8 cellular contexts compared by ENCODE assay signal in genomic region chr20:32052090-32052791, GRCh38. TPM values are rescaled to one million over a fixed set of nuclear protein-coding genes. Genes with fewer than 3 reads are reported as not detected.
DNase-seq lines count a peak whose midpoint lies in the region; ATAC-seq and TF ChIP-seq lines count a peak whose summit lies in the region.

HCK (plus strand) TSS chr20:32052242.

- 0% methylated on average over 17 of the region's 58 CpGs for WGBS in esophagus muscularis mucosa
- WGBS in trophoblast cell (ENCODE audit: extremely low coverage, insufficient coverage, insufficient read length): no CpG with 5 or more reads among the region's 58 CpGs

- TF ChIP-seq POLR2A in NB4 (IDR thresholded peaks at IDR 0.05; ENCODE audit: extremely low read depth, insufficient read length): no peak
- TF ChIP-seq POLR2A in esophagus muscularis mucosa (IDR thresholded peaks at IDR 0.05; ENCODE audit: low read depth): no peak

- intact Hi-C loops in esophagus muscularis mucosa (cut with DNase I): no loop called here

- no peak within 1 kb of the TSS for H2BK12ac ChIP-seq in trophoblast cell (ENCODE audit: low read length)

- TF ChIP-seq EP300 in esophagus muscularis mucosa (IDR thresholded peaks at IDR 0.05): no peak

- no peak within 1 kb of the TSS for H3K4ac ChIP-seq in trophoblast cell (ENCODE audit: low read depth, low read length)

- peak within 1 kb of the TSS; percentile 87 for H3K4me3 ChIP-seq in GM12864 (ENCODE audit: low read depth, low read length)
- peak within 1 kb of the TSS; percentile 25 for H3K4me3 ChIP-seq in NB4 (ENCODE audit: low read depth, low read length)
- H3K4me3 ChIP-seq in esophagus muscularis mucosa: peak within 1 kb of the TSS; percentile 40 to 53 (median 42)
- H3K4me3 ChIP-seq in trophoblast cell (ENCODE audit: low read depth, low read length): no peak within 1 kb of the TSS

- no peak within 1 kb of the TSS for H2BK120ac ChIP-seq in trophoblast cell (ENCODE audit: insufficient read depth, low read length, poor library complexity)

- peaks cover 0 to 92% (median 22%) of the 10 kb centered on the region in 4 donors for H3K27me3 ChIP-seq in esophagus muscularis mucosa
- peaks cover 40% of the 10 kb centered on the region for H3K27me3 ChIP-seq in trophoblast cell (ENCODE audit: insufficient read depth, low read length)

- H4K12ac ChIP-seq in trophoblast cell (ENCODE audit: low read depth, low read length): no peak within 1 kb of the TSS

- no peak within 1 kb of the TSS for H4K8ac ChIP-seq in trophoblast cell (ENCODE audit: low read depth, low read length)

- H2AK5ac ChIP-seq in trophoblast cell (ENCODE audit: low read length): no peak within 1 kb of the TSS

- no peak within 1 kb of the TSS for H4K91ac ChIP-seq in trophoblast cell (ENCODE audit: low read depth, low read length)

- H3K23ac ChIP-seq in trophoblast cell (ENCODE audit: low read length): no peak within 1 kb of the TSS

- H2AFZ ChIP-seq in trophoblast cell (ENCODE audit: insufficient read depth, low read length, poor library complexity): peak within 1 kb of the TSS; percentile 18

- H3K4me1 ChIP-seq in esophagus muscularis mucosa (peaks cover 9 to 22% (median 15%) of the 10 kb centered on the region in 4 donors), trophoblast cell (ENCODE audit: control insufficient read depth in 1 of 2, insufficient read depth in 2 of 2, low read length in 2 of 2) (peaks cover 6% of the 10 kb centered on the region in 2 experiments)

- H3K14ac ChIP-seq in trophoblast cell (ENCODE audit: low read length): no peak within 1 kb of the TSS

- H3K4me2 ChIP-seq in trophoblast cell (ENCODE audit: low read length): peak within 1 kb of the TSS; percentile 44

- DNase-seq in GM12864 (ENCODE audit: low read depth) (no peak), NB4 (ENCODE audit: low read depth) (peak; percentile 64), esophagus muscularis mucosa (ENCODE audit: extremely low spot score) (no peak), trophoblast cell (peak in 1 of 2 donors; percentile 41), anterior cingulate cortex (lab: John Stamatoyannopoulos, UW) (no peak)
- no peak for DNase-seq in effector CD4-positive, alpha-beta T cell

- ATAC-seq in GM18907 (IDR thresholded peaks at IDR 0.05; ENCODE audit: unreplicated experiment): no peak
- no peak for ATAC-seq in GM21723 (IDR thresholded peaks at IDR 0.05; ENCODE audit: unreplicated experiment)

- no peak within 1 kb of the TSS for H2BK5ac ChIP-seq in trophoblast cell (ENCODE audit: low read depth, low read length, poor library complexity)

- H3K79me1 ChIP-seq in trophoblast cell (ENCODE audit: low read length): no peaks in the 10 kb centered on the region

- H3K9me3 ChIP-seq in esophagus muscularis mucosa: no peaks in the 10 kb centered on the region
- H3K9me3 ChIP-seq in trophoblast cell (ENCODE audit: insufficient read depth, low read depth, low read length): peaks cover 5% of the 10 kb centered on the region

- no peaks in the 10 kb centered on the region for H3K79me2 ChIP-seq in trophoblast cell (ENCODE audit: control insufficient read depth, insufficient read depth, low read length, poor library complexity)

- H3K27ac ChIP-seq in esophagus muscularis mucosa (replicated peaks in 1 of 4) (peak within 1 kb of the TSS in 3 of 4 donors; percentile 67 to 71 (median 70)), trophoblast cell (ENCODE audit: low read depth, low read length) (no peak within 1 kb of the TSS)

- peak; percentile 3 for TF ChIP-seq CTCF in GM12864 (IDR thresholded peaks at IDR 0.05; ENCODE audit: low read depth, low read length, missing control alignments)
- no peak for TF ChIP-seq CTCF in NB4 (IDR thresholded peaks at IDR 0.05; ENCODE audit: low read depth, low read length)
- no peak for TF ChIP-seq CTCF in esophagus muscularis mucosa (IDR thresholded peaks at IDR 0.05)

- H3K18ac ChIP-seq in trophoblast cell (ENCODE audit: low read length): no peak within 1 kb of the TSS

- H3K9ac ChIP-seq in trophoblast cell (ENCODE audit: low read length): no peak within 1 kb of the TSS

- H3K36me3 ChIP-seq in esophagus muscularis mucosa (no peaks in the 10 kb centered on the region), trophoblast cell (ENCODE audit: control insufficient read depth in 1 of 2, insufficient read depth in 2 of 2, low read length in 2 of 2) (no peaks in the 10 kb centered on the region)

RNA-seq across cellular contexts. Expression of gene HCK, which starts in this region (rescaled TPM):
- 10 to 100 TPM in 2 of 4 donors, 1 to 10 TPM in 2; 7.8 to 36.6 (median 11.4) TPM for total RNA-seq in esophagus muscularis mucosa
- polyA plus RNA-seq in trophoblast cell (2013): 0.04 TPM in 1 of 2 replicates, not detected in the other
